1 cellular context compared by ENCODE assay signal in genomic region chr3:66106788-66107187, GRCh38.
A peak's percentile ranks its signal among the peaks of the same experiment; 100 is the strongest.
TF ChIP-seq lines count a peak whose summit lies in the region.

No MANE protein-coding gene starts in this region.

TF ChIP-seq in GM12878, 131 proteins besides CTCF, POLR2A, EP300 and RAD21 (continued from another document):
- TF ChIP-seq E4F1 (IDR thresholded peaks at IDR 0.05; ENCODE audit: borderline replicate concordance, partially characterized antibody) (no peak), ZNF207 (IDR thresholded peaks at IDR 0.05; ENCODE audit: borderline replicate concordance) (no peak), ZBED1 (IDR thresholded peaks at IDR 0.05; ENCODE audit: borderline replicate concordance) (no peak), SUZ12 (IDR thresholded peaks at IDR 0.05; ENCODE audit: unreplicated experiment) (no peak), DPF2 (IDR thresholded peaks at IDR 0.05) (no peak), NR2C1 (IDR thresholded peaks at IDR 0.05) (no peak), PML (IDR thresholded peaks at IDR 0.05; ENCODE audit: low read length) (no peak), YY1 (IDR thresholded peaks at IDR 0.05; ENCODE audit: low read depth, low read length) (no peak), MTA2 (IDR thresholded peaks at IDR 0.05; ENCODE audit: low read depth) (no peak), LARP7 (IDR thresholded peaks at IDR 0.05) (no peak), NBN (IDR thresholded peaks at IDR 0.05) (no peak), IKZF1 (conservative IDR thresholded peaks at IDR 0.05) (no peak), JUNB (IDR thresholded peaks at IDR 0.05) (peak; percentile 46; the same call in 1 of the 2 replicates), IRF5 (IDR thresholded peaks at IDR 0.05; ENCODE audit: borderline replicate concordance) (no peak), MLLT1 (IDR thresholded peaks at IDR 0.05) (no peak), CBX5 (IDR thresholded peaks at IDR 0.05; ENCODE audit: low read depth) (no peak), RELB (IDR thresholded peaks at IDR 0.05; ENCODE audit: low read depth) (no peak), STAT1 (conservative IDR thresholded peaks at IDR 0.05) (no peak), ATF2 (IDR thresholded peaks at IDR 0.05; ENCODE audit: low read length) (0 out of 2 replicates have a peak, but pooled peaks have one; percentile 18), CREM (IDR thresholded peaks at IDR 0.05; ENCODE audit: low read depth) (no peak), TCF7 (IDR thresholded peaks at IDR 0.05; ENCODE audit: borderline replicate concordance) (peak; percentile 45; the same call in 1 of the 2 replicates), FOS (IDR thresholded peaks at IDR 0.05; ENCODE audit: borderline replicate concordance, extremely low read depth, insufficient read length) (no peak), MXI1 (IDR thresholded peaks at IDR 0.05; ENCODE audit: low read depth, low read length) (no peak)
